In the genomic region with DNA sequence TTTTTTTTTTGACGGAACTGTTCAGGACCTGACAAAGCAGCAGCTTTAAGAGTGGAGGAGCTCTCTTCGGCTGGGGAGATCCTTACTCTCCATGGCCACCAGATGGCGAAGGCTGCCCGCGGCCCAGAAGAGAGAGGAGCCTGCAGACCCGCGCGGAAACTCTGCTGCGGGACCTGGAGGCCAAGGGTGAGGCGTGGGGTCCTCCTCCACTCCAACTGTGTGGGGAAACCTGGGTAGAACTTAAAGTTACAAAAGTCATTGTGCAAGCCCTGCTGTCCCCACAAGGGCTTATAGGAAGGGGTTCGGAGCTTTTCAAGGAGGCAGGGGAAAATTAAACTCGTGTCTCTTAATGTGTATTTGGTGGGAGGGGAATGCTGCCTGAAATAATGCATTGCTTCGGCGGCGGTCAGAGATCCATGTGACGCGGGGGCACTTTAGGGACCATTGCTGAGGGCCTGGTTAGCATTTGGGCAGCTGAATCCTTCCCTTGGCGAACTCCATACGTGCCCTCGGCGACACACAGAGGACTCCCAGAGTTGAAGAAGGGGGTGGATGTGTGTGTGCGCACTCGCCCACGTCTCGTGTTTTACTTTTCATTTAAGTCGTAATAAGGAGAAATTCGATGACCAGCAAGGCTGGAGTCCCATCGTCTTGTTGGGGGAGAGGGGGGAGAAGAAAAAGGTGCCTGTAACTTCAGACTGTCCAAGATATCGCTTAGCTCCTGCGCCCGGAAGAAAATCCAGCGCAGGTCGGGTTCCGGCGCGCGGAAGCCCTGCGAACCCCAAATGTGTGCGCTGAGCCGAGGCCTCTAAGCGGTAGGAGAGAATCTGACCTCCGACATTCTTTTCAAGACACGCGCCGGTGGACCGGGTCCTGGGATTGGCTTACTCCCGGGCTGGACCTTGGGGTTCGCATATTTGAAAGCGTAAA, we compare ENCODE assay signal across 8 cellular contexts. TPM values are rescaled to one million over a fixed set of nuclear protein-coding genes. Genes with fewer than 3 reads are reported as not detected.
DNase-seq lines count a peak whose midpoint lies in the region; ATAC-seq and TF ChIP-seq lines count a peak whose summit lies in the region.

No MANE protein-coding gene starts in this region.

- H3K27ac ChIP-seq in VCaP (no peak overlapping the region), mammary epithelial cell (ENCODE audit: insufficient read depth, low read depth, low read length) (no peak overlapping the region), smooth muscle cell (ENCODE audit: low read depth) (no peak overlapping the region)

- H3K27ac Mint-ChIP-seq in immature natural killer cell = peak overlapping the region; percentile 90 to 98 (median 97)

- BruUV-seq in mammary epithelial cell (replicated peaks; lab: Mats Ljungman, UMichigan) = no TSS peak

- no peaks in the 10 kb centered on the region for H3K36me3 ChIP-seq in mammary epithelial cell (ENCODE audit: insufficient read depth, low read length)
- H3K36me3 ChIP-seq in smooth muscle cell (ENCODE audit: low read depth) = no peaks in the 10 kb centered on the region

- intact Hi-C loops in mammary epithelial cell (cut with micrococcal nuclease) = loop anchor here (1.0 to 2.0 kb wide), 8 partner anchors 176 to 616 kb away; a partner anchor contains a TSS

- H3K4me3 Mint-ChIP-seq in immature natural killer cell = peak overlapping the region; percentile 97 to 100 (median 99)

- H4K20me1 ChIP-seq in mammary epithelial cell (ENCODE audit: insufficient read depth, low read length) (no peaks in the 10 kb centered on the region), smooth muscle cell (ENCODE audit: low read depth) (no peaks in the 10 kb centered on the region)

- ATAC-seq in HG02798 (IDR thresholded peaks at IDR 0.05; ENCODE audit: poor library complexity, unreplicated experiment) = peak; percentile 94

- H3K4me3 ChIP-seq in mammary epithelial cell (replicated peaks in 1 of 3; ENCODE audit: insufficient read depth in 1 of 3, low read depth in 2 of 3, low read length in 3 of 3) (peak overlapping the region; percentile 48 to 56 (median 50)), smooth muscle cell (peak overlapping the region; percentile 69)

- H3K9me3 Mint-ChIP-seq in immature natural killer cell = no peaks in the 10 kb centered on the region

- peak; percentile 97 for TF ChIP-seq CTCF in VCaP (conservative IDR thresholded peaks at IDR 0.05)
- TF ChIP-seq CTCF in mammary epithelial cell (conservative IDR thresholded peaks at IDR 0.05 in 1 of 2, IDR thresholded peaks at IDR 0.05 in 1 of 2; ENCODE audit: extremely low read depth in 1 of 2, insufficient read depth in 1 of 2, low read depth in 1 of 2, low read length in 2 of 2) = peak; percentile 63 to 90
- TF ChIP-seq CTCF in smooth muscle cell (IDR thresholded peaks at IDR 0.05; ENCODE audit: borderline replicate concordance, insufficient read depth, poor library complexity, severe bottlenecking) = peak; percentile 76

- H3K27me3 ChIP-seq in mammary epithelial cell (ENCODE audit: insufficient read depth, low read length) (no peaks in the 10 kb centered on the region), smooth muscle cell (ENCODE audit: low read depth) (peaks cover 75% of the 10 kb centered on the region)

- no peaks in the 10 kb centered on the region for H3K79me2 ChIP-seq in mammary epithelial cell (ENCODE audit: insufficient read depth, low read length)
- no peaks in the 10 kb centered on the region for H3K79me2 ChIP-seq in smooth muscle cell (ENCODE audit: low read depth)

- H3K4me1 ChIP-seq in mammary epithelial cell (ENCODE audit: insufficient read depth, low read length) (peaks cover 19% of the 10 kb centered on the region), smooth muscle cell (ENCODE audit: low read depth) (peaks cover 22% of the 10 kb centered on the region)

- H2AFZ ChIP-seq in mammary epithelial cell (ENCODE audit: low read depth, low read length) (peak overlapping the region; percentile 99), smooth muscle cell (ENCODE audit: low read depth) (peak overlapping the region; percentile 98)

- H3K4me1 Mint-ChIP-seq in immature natural killer cell = peaks cover 47 to 65% of the 10 kb centered on the region in 2 donors

- H3F3A ChIP-seq in smooth muscle cell (ENCODE audit: low read depth) = no peaks in the 10 kb centered on the region

- dilution Hi-C loops in mammary epithelial cell (cut with HindIII; ENCODE audit: low sequenced_read_pairs) = no loop called here

- in situ Hi-C loops in mammary epithelial cell (cut with MboI; ENCODE audit: low sequenced_read_pairs in 2 of 2) = loop anchor here (25.0 kb wide), 2 partner anchors 375 to 600 kb away; no protein-coding TSS in a partner anchor

- 2% methylated on average over 32 of the region's 49 CpGs for WGBS in mammary epithelial cell (ENCODE audit: low coverage, missing lambda C conversion rate)
- 1% methylated on average over 49 of the region's 49 CpGs for WGBS in smooth muscle cell (ENCODE audit: low lambda C conversion rate)

- H3K9me3 ChIP-seq in mammary epithelial cell (replicated peaks; ENCODE audit: insufficient read depth, low read length) (no peaks in the 10 kb centered on the region), smooth muscle cell (replicated peaks; ENCODE audit: low read depth) (no peaks in the 10 kb centered on the region)

- CTCF ChIA-PET in mammary epithelial cell (lab: Charles Lee; ENCODE audit: low non-redundant PET) = interaction anchor here (0.6 to 1.1 kb wide), 8 partner anchors 9 to 605 kb away, joined by 3 to 10 read pairs (median 4); a partner anchor contains a TSS

- peaks cover 4 to 29% (median 19%) of the 10 kb centered on the region in 3 donors for H3K27me3 Mint-ChIP-seq in immature natural killer cell (ENCODE audit: low read depth in 3 of 3)

- peak; percentile 34 to 73 (median 56) for DNase-seq in NCI-H1417 (lab: John Stamatoyannopoulos, UW)
- DNase-seq in NCI-H1417 treated with DMSO at 0.1 percent for 48 hours (lab: John Stamatoyannopoulos, UW) = no peak
- peak; percentile 55 for DNase-seq in NCI-H146 (lab: John Stamatoyannopoulos, UW)
- peak; percentile 60 for DNase-seq in mammary epithelial cell
- peak; percentile 76 to 83 (median 81) for DNase-seq in immature natural killer cell
- DNase-seq in smooth muscle cell (lab: John Stamatoyannopoulos, UW; ENCODE audit: unreplicated experiment) = peak; percentile 23

- peaks cover 19 to 22% (median 22%) of the 10 kb centered on the region in 3 donors for H3K36me3 Mint-ChIP-seq in immature natural killer cell

- H3K4me2 ChIP-seq in mammary epithelial cell (ENCODE audit: insufficient read depth, low read depth, low read length) (peak overlapping the region; percentile 88), smooth muscle cell (peak overlapping the region; percentile 100)

- H3K9ac ChIP-seq in mammary epithelial cell (ENCODE audit: insufficient read depth, low read length) = peak overlapping the region; percentile 47
- H3K9ac ChIP-seq in smooth muscle cell (ENCODE audit: low read depth) = no peak overlapping the region

RNA-seq across cellular contexts. Expression of a gene that starts 9.7 kb away (rescaled TPM):
- under 1 TPM; 0.17 to 0.94 TPM for total RNA-seq in mammary epithelial cell
- polyA plus RNA-seq in mammary epithelial cell = 2.3 TPM
- 4.2 TPM for polyA minus RNA-seq in mammary epithelial cell
- 100 to 1,000 TPM in 2 of 3 donors, 10 to 100 TPM in 1; 96.5 to 189 (median 158) TPM for polyA plus RNA-seq in immature natural killer cell
- total RNA-seq in smooth muscle cell = not detected in 2 replicates
- polyA plus RNA-seq in smooth muscle cell = not detected in 2 replicates

Comparison
In these comparisons a context has a peak if more than half of its experiments do, and no peak if none do; other contexts are left out.
1. RNA of a gene that starts 9.7 kb away (polyA plus RNA-seq): 96.5 to 189 TPM in immature natural killer cell; 2.3 TPM in mammary epithelial cell (single experiment) and not detected in smooth muscle cell; every median in the first group is over 10 times any median in the second.
2. Peak in every context shown above with its lines, with median percentiles within 50 percentile points of each other: CTCF ChIP-seq.